ENCODE assay signal across 8 cellular contexts in the genomic region with DNA sequence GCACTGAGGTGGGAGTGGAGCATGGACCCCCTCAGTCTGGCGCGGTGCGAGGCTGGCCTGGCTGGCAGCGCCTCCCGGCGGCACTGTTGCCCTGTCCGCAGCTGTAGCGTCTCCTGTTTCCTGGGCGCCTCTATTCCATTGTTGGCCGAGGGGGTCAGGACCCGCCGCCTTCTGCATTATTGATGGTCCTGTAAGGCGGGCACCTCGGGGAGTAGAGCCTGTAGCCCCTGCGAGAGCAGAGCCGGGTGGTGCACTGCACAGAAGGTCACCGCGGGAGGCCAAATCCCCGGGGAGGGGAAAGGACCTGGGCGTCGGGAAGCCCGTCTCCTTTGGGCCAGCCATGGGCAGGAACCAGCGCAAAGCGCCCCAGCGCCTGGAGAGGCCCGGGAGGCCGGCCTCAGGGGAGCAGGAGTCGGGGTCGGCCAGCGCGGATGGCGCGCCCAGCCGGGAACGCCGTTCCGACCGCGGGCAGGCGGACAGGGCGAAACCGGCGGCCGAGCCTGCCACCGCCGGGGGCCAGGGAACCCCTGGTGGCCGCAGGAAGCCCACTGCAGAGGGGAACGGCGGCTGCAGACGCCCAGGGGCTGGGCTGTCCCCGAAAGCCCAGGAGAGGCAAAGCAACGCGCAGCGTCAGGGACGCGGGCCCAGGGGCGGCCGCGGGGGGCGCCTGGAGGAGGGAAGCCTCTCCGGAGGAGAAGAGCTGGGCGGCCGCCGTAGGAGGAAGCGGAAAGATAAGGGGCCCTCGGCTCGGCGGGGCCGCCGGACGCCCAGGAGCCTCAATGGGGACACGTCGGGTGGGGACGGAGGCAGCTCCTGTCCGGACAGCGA. TPM values are rescaled to one million over a fixed set of nuclear protein-coding genes. Genes with fewer than 3 reads are reported as not detected.
DNase-seq lines count a peak whose midpoint lies in the region; ATAC-seq and TF ChIP-seq lines count a peak whose summit lies in the region.

Gene MYO15B, plus strand, starts transcription at position 83 of the 828 bp plus-strand sequence. Its CDS starts 258 bp downstream, at position 341.

- H3K9me3 ChIP-seq in GM23248 (ENCODE audit: low read depth) (no peaks in the 10 kb centered on the region), OCI-LY7 (ENCODE audit: low read length) (no peaks in the 10 kb centered on the region), thoracic aorta (no peaks in the 10 kb centered on the region)

- H3K4me3 ChIP-seq in GM23248: peak within 1 kb of the TSS; percentile 59
- no peak within 1 kb of the TSS for H3K4me3 ChIP-seq in OCI-LY7 (ENCODE audit: low read depth, low read length, poor library complexity, severe bottlenecking)
- peak within 1 kb of the TSS; percentile 85 for H3K4me3 ChIP-seq in thoracic aorta

- H2AFZ ChIP-seq in GM23248: peak within 1 kb of the TSS; percentile 69
- H2AFZ ChIP-seq in OCI-LY7 (ENCODE audit: low read length): no peak within 1 kb of the TSS

- TF ChIP-seq CTCF in OCI-LY7 (conservative IDR thresholded peaks at IDR 0.05; ENCODE audit: low read length) (peak; percentile 42), omental fat pad (IDR thresholded peaks at IDR 0.05) (no peak), thoracic aorta (IDR thresholded peaks at IDR 0.05) (peak; percentile 36)

- H3K4me2 ChIP-seq in GM23248 (ENCODE audit: unreplicated experiment) (peak within 1 kb of the TSS; percentile 11), OCI-LY7 (ENCODE audit: low read length) (peak within 1 kb of the TSS; percentile 29)

- ATAC-seq in omental fat pad (ENCODE audit: low FRiP score) (peak; percentile 21), thoracic aorta (ENCODE audit: insufficient number of reproducible peaks, low FRiP score, low read depth) (no peak)

- no TSS peak for BruUV-seq in OCI-LY7 (replicated peaks; lab: Mats Ljungman, UMichigan)

- no peaks in the 10 kb centered on the region for H3K36me3 ChIP-seq in GM23248 (ENCODE audit: low read depth)
- H3K36me3 ChIP-seq in OCI-LY7 (ENCODE audit: insufficient read depth, low read length): no peaks in the 10 kb centered on the region
- no peaks in the 10 kb centered on the region for H3K36me3 ChIP-seq in thoracic aorta

- H4K20me1 ChIP-seq in GM23248 (ENCODE audit: insufficient read depth): no peaks in the 10 kb centered on the region
- H4K20me1 ChIP-seq in OCI-LY7 (ENCODE audit: insufficient read depth, low read length): no peaks in the 10 kb centered on the region

- POLR2A ChIA-PET in OCI-LY7 (lab: Charles Lee): no interaction called here

- H3K9ac ChIP-seq in GM23248: 0 out of 2 replicates have a peak within 1 kb of the TSS, but pooled peaks have one; percentile 12

- intact Hi-C loops in OCI-LY7 (cut with micrococcal nuclease; ENCODE audit: unreplicated experiment): loop anchor here (2.0 kb wide), 2 partner anchors 17 to 63 kb away; partner anchors contain the start of gene LLGL2

- DNase-seq in GM23248: peak; percentile 32
- DNase-seq in OCI-LY7 (ENCODE audit: low spot score): no peak
- peak; percentile 23 for DNase-seq in activated effector memory CD4-positive, alpha-beta T cell treated with Interleukin-2 at 50 U/mL for 16 hours
- no peak for DNase-seq in glomerular endothelial cell (ENCODE audit: extremely low read depth, low read depth, low spot score)
- no peak for DNase-seq in omental fat pad (ENCODE audit: low spot score)
- DNase-seq in thoracic aorta (ENCODE audit: low spot score): no peak
- DNase-seq in kidney glomerular epithelial cell (lab: John Stamatoyannopoulos, UW): no peak
- no peak for DNase-seq in NCI-H526 (lab: John Stamatoyannopoulos, UW)

- H3K9me2 ChIP-seq in GM23248 (ENCODE audit: insufficient read depth): no peaks in the 10 kb centered on the region
- H3K9me2 ChIP-seq in OCI-LY7 (ENCODE audit: insufficient read depth, low read length): no peaks in the 10 kb centered on the region

- in situ Hi-C loops in GM23248 (cut with MboI): no loop called here

- H3K27ac ChIP-seq in GM23248: no peak within 1 kb of the TSS
- H3K27ac ChIP-seq in OCI-LY7 (ENCODE audit: low read depth, low read length, poor library complexity, severe bottlenecking): no peak within 1 kb of the TSS
- H3K27ac ChIP-seq in thoracic aorta: peak within 1 kb of the TSS; percentile 76 to 82

- CTCF ChIA-PET in OCI-LY7 (lab: Charles Lee; ENCODE audit: unreplicated experiment): no interaction called here

- no peaks in the 10 kb centered on the region for H3K4me1 ChIP-seq in GM23248 (ENCODE audit: insufficient read depth)
- peaks cover 35% of the 10 kb centered on the region for H3K4me1 ChIP-seq in OCI-LY7 (ENCODE audit: insufficient read depth, low read length, poor library complexity, severe bottlenecking)
- H3K4me1 ChIP-seq in thoracic aorta (ENCODE audit: control insufficient read depth in 1 of 2, low read depth in 2 of 2): peaks cover 0 to 22% of the 10 kb centered on the region in 2 donors

- no peaks in the 10 kb centered on the region for H3F3A ChIP-seq in GM23248 (ENCODE audit: insufficient read depth)

- H3K27me3 ChIP-seq in GM23248 (replicated peaks; ENCODE audit: insufficient read depth): peaks cover 20% of the 10 kb centered on the region; the same call in 1 of the 2 replicates
- no peaks in the 10 kb centered on the region for H3K27me3 ChIP-seq in thoracic aorta (replicated peaks; ENCODE audit: insufficient read depth)

- WGBS in GM23248 (ENCODE audit: low coverage in 1 of 2, low lambda C conversion rate in 2 of 2, missing lambda C conversion rate in 2 of 2), 2 experiments: 8 to 11% methylated on average over 44 to 63 of the region's 76 CpGs

- no peaks in the 10 kb centered on the region for H3K79me2 ChIP-seq in GM23248 (ENCODE audit: insufficient read depth)
- H3K79me2 ChIP-seq in OCI-LY7 (ENCODE audit: insufficient read depth, low read depth, low read length): no peaks in the 10 kb centered on the region

RNA-seq across cellular contexts. Expression of gene MYO15B, which starts in this region (rescaled TPM):
- total RNA-seq in GM23248 (2014; rRNA removed; shearing (Covaris generic)): 5.8 and 7.2 TPM in 2 replicates
- polyA plus RNA-seq in GM23248 (2016; fragmentation: Nextera tagmentation; extraction: Ambion mirVana): 0.65 and 1.3 TPM in 2 replicates
- 8.9 and 9.7 TPM in 2 replicates for total RNA-seq in OCI-LY7 (2014; rRNA removed; shearing (Covaris generic))
- total RNA-seq in OCI-LY7 (2022): 17.7 and 19.2 TPM in 2 replicates
- total RNA-seq in glomerular endothelial cell: 5.6 and 10.6 TPM in 2 replicates
- 100 to 1,000 TPM in 1 of 4 donors, 10 to 100 TPM in 3; 58.4 to 187 (median 74.3) TPM for total RNA-seq in omental fat pad
- total RNA-seq in thoracic aorta: 100 to 1,000 TPM; 103 to 151 TPM

Comparison
In these comparisons a context has a peak if more than half of its experiments do, and no peak if none do; other contexts are left out.
1. DNase-seq: peak in GM23248 (single experiment) and activated effector memory CD4-positive, alpha-beta T cell treated with Interleukin-2 at 50 U/mL for 16 hours (single experiment); none in OCI-LY7 (single experiment), glomerular endothelial cell (single experiment), omental fat pad (single experiment), thoracic aorta (single experiment), kidney glomerular epithelial cell (single experiment) and NCI-H526 (0 of 2).
2. H3K27ac ChIP-seq: peak in thoracic aorta (2 of 2); none in GM23248 (single experiment) and OCI-LY7 (single experiment).
3. CTCF ChIP-seq: peak in OCI-LY7 (single experiment) and thoracic aorta (single experiment); none in omental fat pad (0 of 3).